ENCODE assay signal across 26 cellular contexts in the genomic region with DNA sequence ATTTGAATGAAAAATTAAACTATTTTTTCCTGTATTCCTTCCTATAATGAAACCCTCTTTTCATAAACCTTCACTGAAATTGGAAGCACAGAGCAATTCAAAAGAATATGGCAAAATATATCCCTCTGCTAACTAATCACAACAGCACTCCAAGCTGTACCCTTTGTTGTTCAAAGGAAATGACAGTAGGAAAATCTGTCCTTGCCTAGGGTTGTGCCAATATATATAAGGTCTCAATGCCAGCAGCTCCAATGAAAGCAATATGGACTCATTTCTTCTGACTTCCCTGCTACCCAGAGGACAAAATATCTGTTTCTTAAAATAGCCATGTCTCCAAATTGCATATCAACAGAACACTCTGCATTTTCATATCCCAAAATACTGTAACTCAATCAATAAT.
"Had no signal": no experiment of that assay in that cellular context is flagged by ENCODE, and none has a peak within 500 bp of the region (broad histone marks: within the 10 kb centered on the region; RNA-seq: fewer than 3 reads in every experiment).

No MANE protein-coding gene starts in this region.

- H3K4me3 ChIP-seq: K562 had no signal

- H3K27ac ChIP-seq: HL-60, KMS-11, RWPE1 had no signal

- H3K4me2 ChIP-seq: KMS-11, SK-N-SH had no signal

- H3K9ac ChIP-seq: KMS-11, SK-N-SH had no signal

- H3K9me3 ChIP-seq: SK-N-SH had no signal

- DNase-seq: Kasumi-1; MM.1S; NCI-H1048; NCI-H1105; NCI-H1417 treated with DMSO at 0.1 percent for 48 hours; NCI-H146; NCI-H1694 treated with DMSO at 0.1 percent for 48 hours; NCI-H1930; NCI-H2081; NCI-H2107; NCI-H2171 treated with DMSO at 0.1 percent for 48 hours; NCI-H345; NCI-H446 treated with DMSO at 0.1 percent for 48 hours; NCI-H510A treated with DMSO at 0.1 percent for 48 hours; NCI-H526; NCI-H748 treated with DMSO at 0.1 percent for 48 hours; NK-92 treated with Interleukin-12 subunit alpha and Interleukin-12 subunit beta, amount 100 ng/mL, for 24 hours; PC-3; SHP77; SK-N-SH; SW 1271 had no signal

- H3K9me2 ChIP-seq: SK-N-SH had no signal

- ATAC-seq: K562, Panc1, PC-3 had no signal
